Comparison of ENCODE assay signal across 10 cellular contexts in the genomic region with DNA sequence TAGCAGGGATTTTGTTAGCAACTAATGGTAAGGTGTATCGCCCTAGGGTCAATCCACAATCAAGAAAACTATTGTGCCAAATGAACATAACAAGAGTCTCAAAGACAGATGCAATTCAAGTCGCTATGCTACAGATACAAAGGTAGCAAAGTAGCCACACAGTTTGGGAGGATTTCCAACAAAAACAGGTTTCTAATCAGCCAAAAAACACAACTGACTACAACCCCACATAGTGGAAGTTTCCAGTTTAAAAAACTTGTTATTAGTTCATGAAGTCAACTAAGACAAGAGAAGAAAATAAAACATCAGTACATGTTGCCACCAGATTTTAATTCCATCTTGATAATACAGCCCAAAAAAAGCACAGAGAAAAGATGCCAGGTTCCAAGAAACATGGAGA. TPM values are rescaled to one million over a fixed set of nuclear protein-coding genes. Genes with fewer than 3 reads are reported as not detected.
DNase-seq lines count a peak whose midpoint lies in the region; ATAC-seq and TF ChIP-seq lines count a peak whose summit lies in the region.
"Had no signal": no experiment of that assay in that cellular context is flagged by ENCODE, and none has a peak within 500 bp of the region (broad histone marks: within the 10 kb centered on the region; RNA-seq: fewer than 3 reads in every experiment).

No MANE protein-coding gene starts in this region.

- H3K36me3 Mint-ChIP-seq in CD4-positive, alpha-beta T cell (ENCODE audit: low read depth): peaks cover 79% of the 10 kb centered on the region
- peaks cover 94% of the 10 kb centered on the region for H3K36me3 Mint-ChIP-seq in effector memory CD8-positive, alpha-beta T cell (ENCODE audit: insufficient read depth)

- POLR2A ChIA-PET in CD4-positive, alpha-beta T cell (lab: Charles Lee): interaction anchor here (44.0 to 49.5 kb wide), 2 partner anchors 6 to 18 kb away, joined by 1847 read pairs; partner anchors contain the start of gene MYH9
- POLR2A ChIA-PET in RWPE1 (lab: Yijun Ruan, JAX; ENCODE audit: low non-redundant PET): no interaction called here

- CTCF ChIA-PET in CD4-positive, alpha-beta T cell (lab: Charles Lee): no interaction called here
- CTCF ChIA-PET in RWPE1 (lab: Yijun Ruan, JAX): no interaction called here

- no peaks in the 10 kb centered on the region for H3K9me3 Mint-ChIP-seq in CD4-positive, alpha-beta T cell
- H3K9me3 Mint-ChIP-seq in effector memory CD8-positive, alpha-beta T cell: no peaks in the 10 kb centered on the region

- H3K4me3 ChIP-seq in prostate gland: no peak overlapping the region

- no peak for DNase-seq in CD4-positive, alpha-beta T cell
- DNase-seq in RWPE1 (ENCODE audit: low spot score) (no peak), prostate gland (ENCODE audit: low spot score) (no peak)
- DNase-seq in effector memory CD8-positive, alpha-beta T cell: no peak
- no peak for DNase-seq in stimulated activated CD8-positive, alpha-beta memory T cell treated with anti-CD3 and anti-CD28 coated beads, Interleukin-4, amount 100 ng/mL, for 48 hours
- DNase-seq: NCI-H526; stimulated activated CD4-positive, alpha-beta T cell treated with anti-CD3 and anti-CD28 coated beads, Interleukin-12 subunit alpha, Interleukin-12 subunit beta, amount 100 ng/mL, for 4 hours had no signal

- peak overlapping the region; percentile 93 for H3K27ac Mint-ChIP-seq in CD4-positive, alpha-beta T cell
- H3K27ac Mint-ChIP-seq in effector memory CD8-positive, alpha-beta T cell: peak overlapping the region; percentile 91 to 98

- intact Hi-C loops in CD4-positive, alpha-beta T cell (cut with DNase I, micrococcal nuclease): no loop called here
- intact Hi-C loops in prostate gland (cut with DNase I): no loop called here

- H3K4me1 ChIP-seq in prostate gland (replicated peaks): peaks cover 32% of the 10 kb centered on the region

- TF ChIP-seq CTCF in CD4-positive, alpha-beta T cell (IDR thresholded peaks at IDR 0.05): no peak
- TF ChIP-seq CTCF in RWPE1 (conservative IDR thresholded peaks at IDR 0.05; ENCODE audit: low read depth) (no peak), prostate gland (IDR thresholded peaks at IDR 0.05) (no peak)

- peak overlapping the region; percentile 13 for H3K4me3 Mint-ChIP-seq in CD4-positive, alpha-beta T cell
- peak overlapping the region; percentile 38 to 56 for H3K4me3 Mint-ChIP-seq in effector memory CD8-positive, alpha-beta T cell

- 82% methylated on average over 2 of the region's 2 CpGs for WGBS in prostate gland

- no peaks in the 10 kb centered on the region for H3K36me3 ChIP-seq in prostate gland

- no peaks in the 10 kb centered on the region for H3K27me3 Mint-ChIP-seq in CD4-positive, alpha-beta T cell
- H3K27me3 Mint-ChIP-seq in effector memory CD8-positive, alpha-beta T cell: no peaks in the 10 kb centered on the region

- no peaks in the 10 kb centered on the region for H3K27me3 ChIP-seq in CD4-positive, alpha-beta T cell (ENCODE audit: control insufficient read depth, insufficient read depth, low read length)
- no peaks in the 10 kb centered on the region for H3K27me3 ChIP-seq in prostate gland (replicated peaks; ENCODE audit: insufficient read depth)

- peak overlapping the region; percentile 33 for H3K27ac ChIP-seq in CD4-positive, alpha-beta T cell (ENCODE audit: low read depth, low read length)
- H3K27ac ChIP-seq in RWPE1 (peak overlapping the region; percentile 89), prostate gland (peak overlapping the region; percentile 96 to 99)

- TF ChIP-seq POLR2A in prostate gland (IDR thresholded peaks at IDR 0.05): no peak

- H3K9me3 ChIP-seq in CD4-positive, alpha-beta T cell (ENCODE audit: control insufficient read depth, low read length): no peaks in the 10 kb centered on the region
- no peaks in the 10 kb centered on the region for H3K9me3 ChIP-seq in prostate gland

- H3K4me1 Mint-ChIP-seq in CD4-positive, alpha-beta T cell (ENCODE audit: low read depth): peaks cover 86% of the 10 kb centered on the region
- peaks cover 60 to 68% of the 10 kb centered on the region in 2 donors for H3K4me1 Mint-ChIP-seq in effector memory CD8-positive, alpha-beta T cell (ENCODE audit: low read depth in 2 of 2)

- no peak for ATAC-seq in CD4-positive, alpha-beta T cell (ENCODE audit: poor library complexity)
- ATAC-seq in effector memory CD8-positive, alpha-beta T cell (replicated peaks): no peak
- ATAC-seq in GM19455 (IDR thresholded peaks at IDR 0.05; ENCODE audit: unreplicated experiment): no peak
- ATAC-seq in GM21619 (IDR thresholded peaks at IDR 0.05; ENCODE audit: unreplicated experiment): no peak
- no peak for ATAC-seq in GM21390 (IDR thresholded peaks at IDR 0.05; ENCODE audit: unreplicated experiment)

RNA-seq across cellular contexts. Expression of gene MYH9, which starts 38.0 kb away (rescaled TPM):
- 100 to 1,000 TPM; 901 to 925 TPM for total RNA-seq in CD4-positive, alpha-beta T cell
- 100 to 1,000 TPM; 295 to 329 TPM for total RNA-seq in prostate gland

Comparison
In these comparisons a context has a peak if more than half of its experiments do, and no peak if none do; other contexts are left out.
1. H3K27ac ChIP-seq: peak in every context shown above with its lines; median percentile 98 in prostate gland; 89 in RWPE1; 33 in CD4-positive, alpha-beta T cell.